1 cellular context compared by ENCODE assay signal in the genomic region with DNA sequence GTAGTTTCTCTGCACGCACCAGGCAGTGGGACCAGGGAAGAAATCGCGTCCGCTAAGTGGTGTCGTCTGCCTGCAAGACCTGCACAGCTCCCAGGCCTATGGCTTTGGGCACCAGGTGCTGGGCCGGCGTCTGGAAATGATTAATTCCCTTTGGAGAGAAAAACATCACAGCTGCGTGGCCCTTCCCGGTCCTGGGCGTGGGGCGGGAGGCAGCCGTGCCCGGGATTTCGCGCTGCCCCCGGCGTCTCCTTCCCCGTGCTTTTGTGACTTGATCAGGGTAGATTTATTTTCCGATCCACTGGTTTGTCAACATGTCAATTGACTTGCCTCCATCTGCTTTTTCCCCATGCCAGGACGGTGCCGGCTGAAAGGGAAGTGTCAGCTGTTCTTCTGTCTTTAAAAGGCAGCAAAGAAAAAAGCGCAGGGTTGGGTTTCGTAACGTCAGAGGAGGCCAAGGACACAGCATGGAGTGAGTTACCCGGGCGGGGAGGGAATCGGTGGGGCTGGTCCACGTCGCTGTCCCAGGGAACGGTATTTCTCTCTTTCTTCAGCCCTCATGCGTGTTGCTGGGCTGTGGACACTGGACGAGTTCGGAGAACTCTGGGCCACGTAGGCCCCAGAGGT.
TF ChIP-seq lines count a peak whose summit lies in the region.

No MANE protein-coding gene starts in this region.

TF ChIP-seq in HCT116, 20 proteins besides CTCF, POLR2A, EP300 and RAD21 (continued from another document):
- TF ChIP-seq, protein P1, sequence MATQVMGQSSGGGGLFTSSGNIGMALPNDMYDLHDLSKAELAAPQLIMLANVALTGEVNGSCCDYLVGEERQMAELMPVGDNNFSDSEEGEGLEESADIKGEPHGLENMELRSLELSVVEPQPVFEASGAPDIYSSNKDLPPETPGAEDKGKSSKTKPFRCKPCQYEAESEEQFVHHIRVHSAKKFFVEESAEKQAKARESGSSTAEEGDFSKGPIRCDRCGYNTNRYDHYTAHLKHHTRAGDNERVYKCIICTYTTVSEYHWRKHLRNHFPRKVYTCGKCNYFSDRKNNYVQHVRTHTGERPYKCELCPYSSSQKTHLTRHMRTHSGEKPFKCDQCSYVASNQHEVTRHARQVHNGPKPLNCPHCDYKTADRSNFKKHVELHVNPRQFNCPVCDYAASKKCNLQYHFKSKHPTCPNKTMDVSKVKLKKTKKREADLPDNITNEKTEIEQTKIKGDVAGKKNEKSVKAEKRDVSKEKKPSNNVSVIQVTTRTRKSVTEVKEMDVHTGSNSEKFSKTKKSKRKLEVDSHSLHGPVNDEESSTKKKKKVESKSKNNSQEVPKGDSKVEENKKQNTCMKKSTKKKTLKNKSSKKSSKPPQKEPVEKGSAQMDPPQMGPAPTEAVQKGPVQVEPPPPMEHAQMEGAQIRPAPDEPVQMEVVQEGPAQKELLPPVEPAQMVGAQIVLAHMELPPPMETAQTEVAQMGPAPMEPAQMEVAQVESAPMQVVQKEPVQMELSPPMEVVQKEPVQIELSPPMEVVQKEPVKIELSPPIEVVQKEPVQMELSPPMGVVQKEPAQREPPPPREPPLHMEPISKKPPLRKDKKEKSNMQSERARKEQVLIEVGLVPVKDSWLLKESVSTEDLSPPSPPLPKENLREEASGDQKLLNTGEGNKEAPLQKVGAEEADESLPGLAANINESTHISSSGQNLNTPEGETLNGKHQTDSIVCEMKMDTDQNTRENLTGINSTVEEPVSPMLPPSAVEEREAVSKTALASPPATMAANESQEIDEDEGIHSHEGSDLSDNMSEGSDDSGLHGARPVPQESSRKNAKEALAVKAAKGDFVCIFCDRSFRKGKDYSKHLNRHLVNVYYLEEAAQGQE (IDR thresholded peaks at IDR 0.05; ENCODE audit: low read depth) = no peak
- TF ChIP-seq ZNF274 (IDR thresholded peaks at IDR 0.05; ENCODE audit: low read depth, low read length) = no peak
- no peak for TF ChIP-seq EZH2phosphoT487 (IDR thresholded peaks at IDR 0.05; ENCODE audit: borderline replicate concordance)
- TF ChIP-seq EGR1 (IDR thresholded peaks at IDR 0.05; ENCODE audit: low read depth) = no peak
- TF ChIP-seq, protein P2, sequence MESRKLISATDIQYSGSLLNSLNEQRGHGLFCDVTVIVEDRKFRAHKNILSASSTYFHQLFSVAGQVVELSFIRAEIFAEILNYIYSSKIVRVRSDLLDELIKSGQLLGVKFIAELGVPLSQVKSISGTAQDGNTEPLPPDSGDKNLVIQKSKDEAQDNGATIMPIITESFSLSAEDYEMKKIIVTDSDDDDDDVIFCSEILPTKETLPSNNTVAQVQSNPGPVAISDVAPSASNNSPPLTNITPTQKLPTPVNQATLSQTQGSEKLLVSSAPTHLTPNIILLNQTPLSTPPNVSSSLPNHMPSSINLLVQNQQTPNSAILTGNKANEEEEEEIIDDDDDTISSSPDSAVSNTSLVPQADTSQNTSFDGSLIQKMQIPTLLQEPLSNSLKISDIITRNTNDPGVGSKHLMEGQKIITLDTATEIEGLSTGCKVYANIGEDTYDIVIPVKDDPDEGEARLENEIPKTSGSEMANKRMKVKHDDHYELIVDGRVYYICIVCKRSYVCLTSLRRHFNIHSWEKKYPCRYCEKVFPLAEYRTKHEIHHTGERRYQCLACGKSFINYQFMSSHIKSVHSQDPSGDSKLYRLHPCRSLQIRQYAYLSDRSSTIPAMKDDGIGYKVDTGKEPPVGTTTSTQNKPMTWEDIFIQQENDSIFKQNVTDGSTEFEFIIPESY (IDR thresholded peaks at IDR 0.05; ENCODE audit: extremely low read depth, insufficient replicate concordance, low read length) = no peak
- TF ChIP-seq POLR2AphosphoS5 (IDR thresholded peaks at IDR 0.05; ENCODE audit: low read depth, low read length) = no peak
- TF ChIP-seq YY1 (IDR thresholded peaks at IDR 0.05; ENCODE audit: extremely low read depth, insufficient replicate concordance, low read depth, low read length) = no peak
- TF ChIP-seq FOSL1 (IDR thresholded peaks at IDR 0.05; ENCODE audit: low read depth) = no peak
- TF ChIP-seq JUND (IDR thresholded peaks at IDR 0.05) = no peak
- TF ChIP-seq CBX3 (IDR thresholded peaks at IDR 0.05; ENCODE audit: low read depth) = no peak
- TF ChIP-seq SP1 (IDR thresholded peaks at IDR 0.05; ENCODE audit: low read depth) = no peak
- TF ChIP-seq SRF (IDR thresholded peaks at IDR 0.05; ENCODE audit: low read depth) = no peak
